In genomic region chr15:75043509-75044257, GRCh38 we compare ENCODE assay signal across 8 cellular contexts. TPM values are rescaled to one million over a fixed set of nuclear protein-coding genes. Genes with fewer than 3 reads are reported as not detected.
DNase-seq lines count a peak whose midpoint lies in the region; ATAC-seq and TF ChIP-seq lines count a peak whose summit lies in the region.

No MANE protein-coding gene starts in this region.

- H3K4me3 Mint-ChIP-seq in effector memory CD8-positive, alpha-beta T cell: peak overlapping the region; percentile 6 to 61

- TF ChIP-seq POLR2A in transverse colon (IDR thresholded peaks at IDR 0.05): no peak

- in situ Hi-C loops in transverse colon (cut with MboI; ENCODE audit: low pct_ligation_motif_present in 1 of 4, low pct_unique_long_range_greater_than_20kb in 1 of 4, low sequenced_read_pairs in 3 of 4): no loop called here

- POLR2A ChIA-PET in BJ (lab: Charles Lee): interaction anchor here (0.7 to 1.0 kb wide), 2 partner anchors 14 to 127 kb away, joined by 3 to 5 read pairs; no protein-coding TSS in a partner anchor

- H3K27me3 Mint-ChIP-seq in effector memory CD8-positive, alpha-beta T cell: no peaks in the 10 kb centered on the region

- no peaks in the 10 kb centered on the region for H3K36me3 Mint-ChIP-seq in effector memory CD8-positive, alpha-beta T cell (ENCODE audit: insufficient read depth)

- peaks cover 36% of the 10 kb centered on the region for H3K4me1 ChIP-seq in mesodermal cell (ENCODE audit: control insufficient read depth, insufficient read depth, low read length, poor library complexity, severe bottlenecking)
- H3K4me1 ChIP-seq in transverse colon: peaks cover 39 to 64% (median 53%) of the 10 kb centered on the region in 4 donors

- intact Hi-C loops in transverse colon (cut with DNase I; ENCODE audit: low total_unique reads): no loop called here

- H3K9me3 Mint-ChIP-seq in effector memory CD8-positive, alpha-beta T cell: no peaks in the 10 kb centered on the region

- ATAC-seq in GM18909 (IDR thresholded peaks at IDR 0.05; ENCODE audit: poor library complexity, unreplicated experiment) (peak; percentile 42), HG03095 (IDR thresholded peaks at IDR 0.05; ENCODE audit: unreplicated experiment) (peak; percentile 29)
- ATAC-seq in effector memory CD8-positive, alpha-beta T cell (replicated peaks): peak; percentile 14

- peak; percentile 68 for TF ChIP-seq CTCF in BJ (IDR thresholded peaks at IDR 0.05; ENCODE audit: insufficient read depth, low read depth, low read length)
- TF ChIP-seq CTCF in transverse colon (IDR thresholded peaks at IDR 0.05): peak in 3 of 5 experiments; percentile 13 to 31 (median 23)

- H3K4me3 ChIP-seq in BJ (ENCODE audit: low read depth, low read length): no peak overlapping the region
- no peak overlapping the region for H3K4me3 ChIP-seq in mesodermal cell (ENCODE audit: extremely low read depth, insufficient read depth, low read length, poor library complexity, severe bottlenecking)
- peak overlapping the region in 1 of 4 donors; percentile 1 for H3K4me3 ChIP-seq in transverse colon

- H3K9me3 ChIP-seq in mesodermal cell (ENCODE audit: control insufficient read depth, low read length) (no peaks in the 10 kb centered on the region), transverse colon (no peaks in the 10 kb centered on the region)

- H3K4me1 Mint-ChIP-seq in effector memory CD8-positive, alpha-beta T cell (ENCODE audit: low read depth in 2 of 2): peaks cover 35 to 45% of the 10 kb centered on the region in 2 donors

- 89 to 91% methylated on average over 17 to 20 of the region's 20 CpGs for WGBS in mesodermal cell (ENCODE audit: insufficient coverage in 2 of 2), 2 experiments
- WGBS in transverse colon (ENCODE audit: low coverage in 1 of 2), 2 donors: 53% methylated on average over 20 of the region's 20 CpGs; no CpG with 5 or more reads in 1 of the 2 donors

- TF ChIP-seq EP300 in transverse colon (IDR thresholded peaks at IDR 0.05; ENCODE audit: low read depth): peak; percentile 91

- CTCF ChIA-PET in BJ (lab: Yijun Ruan, JAX): interaction anchor here (0.5 to 3.4 kb wide), 25 partner anchors 10 to 361 kb away, joined by 3 to 46 read pairs (median 4); partner anchors contain the start of genes C15orf39 and PPCDC

- H3K36me3 ChIP-seq in BJ (ENCODE audit: control insufficient read depth, insufficient read depth, low read length) (no peaks in the 10 kb centered on the region), mesodermal cell (ENCODE audit: control insufficient read depth, insufficient read depth, low read length) (peaks cover 22% of the 10 kb centered on the region), transverse colon (no peaks in the 10 kb centered on the region)

- H3K27ac Mint-ChIP-seq in effector memory CD8-positive, alpha-beta T cell: peak overlapping the region; percentile 79 to 89

- DNase-seq in BJ (ENCODE audit: low read depth) (peak; percentile 98), RPMI8226 (peak; percentile 99), transverse colon (peak; percentile 91), SHP77 treated with DMSO at 0.1 percent for 48 hours (lab: John Stamatoyannopoulos, UW) (no peak)
- peak in 1 of 3 experiments; percentile 6 for DNase-seq in effector memory CD8-positive, alpha-beta T cell

- H3K27ac ChIP-seq in mesodermal cell (ENCODE audit: low read depth, low read length, severe bottlenecking) (peak overlapping the region; percentile 59), transverse colon (peak overlapping the region; percentile 81 to 87 (median 82))

- H3K27me3 ChIP-seq in BJ (ENCODE audit: control insufficient read depth, insufficient read depth, low read length): no peaks in the 10 kb centered on the region
- H3K27me3 ChIP-seq in transverse colon: no peaks in the 10 kb centered on the region

RNA-seq across cellular contexts. Expression of gene PPCDC, which starts 20.3 kb away (rescaled TPM):
- polyA plus RNA-seq in BJ (2011; rRNA removed): 8.2 and 11.1 TPM in 2 replicates
- 4.2 and 5.2 TPM in 2 replicates for polyA minus RNA-seq in BJ (2011; rRNA and poly(A)+ RNA removed)
- 7.9 TPM for polyA plus RNA-seq in mesodermal cell (2013, experiment 1 of 2)
- polyA plus RNA-seq in mesodermal cell (2013, experiment 2 of 2): 8.1 TPM
- 10 to 100 TPM in 3 of 4 donors, 1 to 10 TPM in 1; 5.2 to 54.5 (median 25.2) TPM for total RNA-seq in transverse colon

RNA-seq across cellular contexts. Expression of gene SCAMP5, which starts 48.3 kb away (rescaled TPM):
- 2.9 and 3.6 TPM in 2 replicates for polyA plus RNA-seq in BJ (2011; rRNA removed)
- 2.6 and 3.2 TPM in 2 replicates for polyA minus RNA-seq in BJ (2011; rRNA and poly(A)+ RNA removed)
- 11.5 TPM for polyA plus RNA-seq in mesodermal cell (2013, experiment 1 of 2)
- 9.1 TPM for polyA plus RNA-seq in mesodermal cell (2013, experiment 2 of 2)
- total RNA-seq in transverse colon: 10 to 100 TPM in 3 of 4 donors, not detected in 1; 11.3 to 24.8 (median 15.8) TPM
